Comparison of ENCODE assay signal across 1 cellular context in the genomic region with DNA sequence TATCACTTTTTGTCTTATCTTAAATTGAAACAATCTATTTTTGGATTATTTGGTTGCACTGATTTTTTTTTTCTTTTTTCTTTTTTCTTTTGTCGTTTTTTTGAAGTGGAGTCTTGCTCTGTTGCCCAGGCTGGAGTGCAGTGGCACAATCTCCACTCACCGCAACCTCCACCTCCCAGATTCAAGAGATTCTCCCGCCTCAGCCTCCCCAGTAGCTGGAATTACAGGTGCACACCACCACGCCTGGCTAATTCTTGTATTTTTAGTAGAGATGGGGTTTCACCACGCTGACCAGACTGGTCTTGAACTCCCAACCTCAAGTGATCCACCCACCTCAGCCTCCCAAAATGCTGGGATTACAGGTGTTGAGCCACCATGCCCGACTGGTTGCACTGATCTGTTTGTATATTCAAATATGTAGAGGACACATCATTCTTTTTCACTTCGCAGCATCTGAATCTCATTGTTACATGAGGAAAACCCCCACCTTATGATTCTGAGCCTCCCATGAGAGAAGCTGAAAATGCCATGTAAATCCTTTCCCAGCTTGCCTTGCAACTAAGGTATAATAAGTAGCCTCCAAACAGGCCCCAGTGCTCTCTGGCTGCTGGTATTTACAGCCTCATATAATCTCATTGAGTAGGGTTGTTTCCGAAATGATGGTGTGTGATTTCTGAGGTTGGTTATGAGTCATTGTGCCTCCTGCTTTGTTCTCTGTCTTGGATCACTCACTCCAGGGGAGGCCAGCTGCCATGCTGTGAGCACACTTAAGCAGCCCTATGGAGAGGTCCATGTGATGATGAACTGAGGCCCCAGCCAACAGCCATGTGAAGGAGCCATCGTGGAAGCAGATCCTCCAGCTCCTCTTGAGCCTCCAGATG.
TF ChIP-seq lines count a peak whose summit lies in the region.

No MANE protein-coding gene starts in this region.

TF ChIP-seq in HepG2, 621 proteins besides CTCF, POLR2A, EP300 and RAD21:
- TF ChIP-seq ZFP36 (IDR thresholded peaks at IDR 0.05; ENCODE audit: borderline replicate concordance, low read depth, low read length, partially characterized antibody) (no peak), MIER3 (CRISPR knock-in tag; IDR thresholded peaks at IDR 0.05; ENCODE audit: borderline replicate concordance) (no peak), IRF2 (CRISPR knock-in tag; IDR thresholded peaks at IDR 0.05) (no peak), JUNB (CRISPR knock-in tag; IDR thresholded peaks at IDR 0.05; ENCODE audit: borderline replicate concordance) (no peak), ZSCAN30 (CRISPR knock-in tag; IDR thresholded peaks at IDR 0.05) (no peak), NFKB2 (CRISPR knock-in tag; IDR thresholded peaks at IDR 0.05; ENCODE audit: borderline replicate concordance) (no peak), GATAD1 (CRISPR knock-in tag; IDR thresholded peaks at IDR 0.05) (no peak), ZNF335 (CRISPR knock-in tag; IDR thresholded peaks at IDR 0.05) (no peak)
- TF ChIP-seq, protein P1, sequence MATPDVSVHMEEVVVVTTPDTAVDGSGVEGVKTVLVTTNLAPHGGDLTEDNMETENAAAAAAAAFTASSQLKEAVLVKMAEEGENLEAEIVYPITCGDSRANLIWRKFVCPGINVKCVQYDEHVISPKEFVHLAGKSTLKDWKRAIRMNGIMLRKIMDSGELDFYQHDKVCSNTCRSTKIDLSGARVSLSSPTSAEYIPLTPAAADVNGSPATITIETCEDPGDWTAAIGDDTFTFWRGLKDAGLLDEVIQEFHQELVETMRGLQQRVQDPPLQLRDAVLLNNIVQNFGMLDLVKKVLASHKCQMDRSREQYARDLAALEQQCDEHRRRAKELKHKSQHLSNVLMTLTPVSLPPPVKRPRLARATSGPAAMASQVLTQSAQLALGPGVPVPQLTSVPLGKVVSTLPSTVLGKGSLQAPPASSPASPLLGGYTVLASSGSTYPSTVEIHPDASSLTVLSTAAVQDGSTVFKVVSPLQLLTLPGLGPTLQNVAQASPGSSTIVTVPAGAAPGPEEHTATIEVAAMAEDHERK (CRISPR knock-in tag; IDR thresholded peaks at IDR 0.05; ENCODE audit: low read depth) = no peak
TF ChIP-seq in HepG2: peak in this region for 0.
